Comparison of ENCODE assay signal across 9 cellular contexts in genomic region chr7:90455163-90456030, GRCh38. TPM values are rescaled to one million over a fixed set of nuclear protein-coding genes. Genes with fewer than 3 reads are reported as not detected.
DNase-seq lines count a peak whose midpoint lies in the region; ATAC-seq, FAIRE-seq and TF ChIP-seq lines count a peak whose summit lies in the region.
"Had no signal": no experiment of that assay in that cellular context is flagged by ENCODE, and none has a peak within 500 bp of the region (broad histone marks: within the 10 kb centered on the region; RNA-seq: fewer than 3 reads in every experiment).

No MANE protein-coding gene starts in this region.

- peak; percentile 79 for FAIRE-seq in GM18507 (lab: Jason Lieb, UNC)

- intact Hi-C loops in Right ventricle myocardium superior (cut with DNase I) (loop anchor here (10.0 kb wide), 2 partner anchors 169 to 579 kb away; no protein-coding TSS in a partner anchor), prostate gland (cut with DNase I) (loop anchor here (5.0 to 10.0 kb wide), 3 partner anchors 139 to 582 kb away; partner anchors contain the start of gene CDK14)

- H3K27ac ChIP-seq in prostate gland = no peak overlapping the region

- H3K27me3 ChIP-seq in BE2C (no peaks in the 10 kb centered on the region), prostate gland (replicated peaks; ENCODE audit: insufficient read depth) (no peaks in the 10 kb centered on the region)

- DNase-seq in BE2C = no peak
- DNase-seq in GM18507 (ENCODE audit: extremely low spot score, insufficient read length, low read depth) = peak; percentile 11
- DNase-seq in NCI-H2029 (lab: John Stamatoyannopoulos, UW) = peak; percentile 20
- no peak for DNase-seq in Right ventricle myocardium superior
- DNase-seq in prostate gland (ENCODE audit: low spot score) = peak; percentile 24
- no peak for DNase-seq in activated CD4-positive, alpha-beta T cell treated with anti-CD3 and anti-CD28 coated beads for 48 hours

- 27% methylated on average over 6 of the region's 6 CpGs for WGBS in prostate gland

- H3K4me3 ChIP-seq in BE2C (ENCODE audit: low read depth, low read length) (no peak overlapping the region), WI38 (ENCODE audit: low read depth, low read length) (no peak overlapping the region), prostate gland (no peak overlapping the region)

- TF ChIP-seq CTCF in BE2C (IDR thresholded peaks at IDR 0.05; ENCODE audit: low read depth, low read length) (peak; percentile 73), WI38 (IDR thresholded peaks at IDR 0.05; ENCODE audit: low read depth, low read length) (peak; percentile 41; the same call in 1 of the 2 replicates), prostate gland (IDR thresholded peaks at IDR 0.05) (peak in 3 of 4 experiments; percentile 59 to 84 (median 72))

- H3K9me3 ChIP-seq in BE2C (no peaks in the 10 kb centered on the region), prostate gland (no peaks in the 10 kb centered on the region)

- H3K4me1 ChIP-seq in BE2C (no peaks in the 10 kb centered on the region), prostate gland (replicated peaks) (no peaks in the 10 kb centered on the region)

- no peak for TF ChIP-seq POLR2A in prostate gland (IDR thresholded peaks at IDR 0.05)

- ATAC-seq in HG02970 (IDR thresholded peaks at IDR 0.05; ENCODE audit: low FRiP score, unreplicated experiment) = peak; percentile 71
- ATAC-seq in Right ventricle myocardium superior (ENCODE audit: poor library complexity) = peak; percentile 90

- H3K36me3 ChIP-seq in BE2C (no peaks in the 10 kb centered on the region), prostate gland (no peaks in the 10 kb centered on the region)

RNA-seq across cellular contexts. Expression of gene PTTG1IP2, which starts 14.0 kb away (rescaled TPM):
- polyA plus RNA-seq in BE2C (2012; ENCODE audit: insufficient read depth, insufficient read length, low read depth) = not detected
- not detected for total RNA-seq in Right ventricle myocardium superior
- total RNA-seq in prostate gland = not detected
- total RNA-seq: T-helper 1 cell treated with Interleukin-12 subunit alpha and Interleukin-12 subunit beta and Interleukin-4 antibody, amounts not matched to agents 30 ng/mL and 1 ng/mL, for 36 hours had no signal

RNA-seq across cellular contexts. Expression of gene CLDN12, which starts 52.1 kb away (rescaled TPM):
- polyA plus RNA-seq in BE2C (2012; ENCODE audit: insufficient read depth, insufficient read length, low read depth) = 80.9 TPM
- 38.1 TPM for total RNA-seq in Right ventricle myocardium superior
- 10 to 100 TPM; 33.1 to 43.9 TPM for total RNA-seq in prostate gland

Comparison
In these comparisons a context has a peak if more than half of its experiments do, and no peak if none do; other contexts are left out.
1. DNase-seq: peak in GM18507 (single experiment), NCI-H2029 (single experiment) and prostate gland (single experiment); none in BE2C (single experiment), Right ventricle myocardium superior (single experiment) and activated CD4-positive, alpha-beta T cell treated with anti-CD3 and anti-CD28 coated beads for 48 hours (single experiment).
2. Peak in every context shown above with its lines, with median percentiles within 50 percentile points of each other: CTCF ChIP-seq.